ENCODE assay signal across 1 cellular context in genomic region chr9:20623021-20623747, GRCh38.
TF ChIP-seq lines count a peak whose summit lies in the region.

No MANE protein-coding gene starts in this region.

TF ChIP-seq in HepG2, 621 proteins besides CTCF, POLR2A, EP300 and RAD21 (continued from another document):
- TF ChIP-seq, protein P1, sequence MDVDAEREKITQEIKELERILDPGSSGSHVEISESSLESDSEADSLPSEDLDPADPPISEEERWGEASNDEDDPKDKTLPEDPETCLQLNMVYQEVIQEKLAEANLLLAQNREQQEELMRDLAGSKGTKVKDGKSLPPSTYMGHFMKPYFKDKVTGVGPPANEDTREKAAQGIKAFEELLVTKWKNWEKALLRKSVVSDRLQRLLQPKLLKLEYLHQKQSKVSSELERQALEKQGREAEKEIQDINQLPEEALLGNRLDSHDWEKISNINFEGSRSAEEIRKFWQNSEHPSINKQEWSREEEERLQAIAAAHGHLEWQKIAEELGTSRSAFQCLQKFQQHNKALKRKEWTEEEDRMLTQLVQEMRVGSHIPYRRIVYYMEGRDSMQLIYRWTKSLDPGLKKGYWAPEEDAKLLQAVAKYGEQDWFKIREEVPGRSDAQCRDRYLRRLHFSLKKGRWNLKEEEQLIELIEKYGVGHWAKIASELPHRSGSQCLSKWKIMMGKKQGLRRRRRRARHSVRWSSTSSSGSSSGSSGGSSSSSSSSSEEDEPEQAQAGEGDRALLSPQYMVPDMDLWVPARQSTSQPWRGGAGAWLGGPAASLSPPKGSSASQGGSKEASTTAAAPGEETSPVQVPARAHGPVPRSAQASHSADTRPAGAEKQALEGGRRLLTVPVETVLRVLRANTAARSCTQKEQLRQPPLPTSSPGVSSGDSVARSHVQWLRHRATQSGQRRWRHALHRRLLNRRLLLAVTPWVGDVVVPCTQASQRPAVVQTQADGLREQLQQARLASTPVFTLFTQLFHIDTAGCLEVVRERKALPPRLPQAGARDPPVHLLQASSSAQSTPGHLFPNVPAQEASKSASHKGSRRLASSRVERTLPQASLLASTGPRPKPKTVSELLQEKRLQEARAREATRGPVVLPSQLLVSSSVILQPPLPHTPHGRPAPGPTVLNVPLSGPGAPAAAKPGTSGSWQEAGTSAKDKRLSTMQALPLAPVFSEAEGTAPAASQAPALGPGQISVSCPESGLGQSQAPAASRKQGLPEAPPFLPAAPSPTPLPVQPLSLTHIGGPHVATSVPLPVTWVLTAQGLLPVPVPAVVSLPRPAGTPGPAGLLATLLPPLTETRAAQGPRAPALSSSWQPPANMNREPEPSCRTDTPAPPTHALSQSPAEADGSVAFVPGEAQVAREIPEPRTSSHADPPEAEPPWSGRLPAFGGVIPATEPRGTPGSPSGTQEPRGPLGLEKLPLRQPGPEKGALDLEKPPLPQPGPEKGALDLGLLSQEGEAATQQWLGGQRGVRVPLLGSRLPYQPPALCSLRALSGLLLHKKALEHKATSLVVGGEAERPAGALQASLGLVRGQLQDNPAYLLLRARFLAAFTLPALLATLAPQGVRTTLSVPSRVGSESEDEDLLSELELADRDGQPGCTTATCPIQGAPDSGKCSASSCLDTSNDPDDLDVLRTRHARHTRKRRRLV (CRISPR knock-in tag; IDR thresholded peaks at IDR 0.05): 0 out of 2 replicates have a peak, but pooled peaks have one; percentile 49
- TF ChIP-seq PHF8 (CRISPR knock-in tag; IDR thresholded peaks at IDR 0.05) (peak; percentile 24; the same call in 1 of the 2 replicates), CENPT (CRISPR knock-in tag; IDR thresholded peaks at IDR 0.05; ENCODE audit: low read depth) (no peak)
